ENCODE assay signal across 18 cellular contexts in the genomic region with DNA sequence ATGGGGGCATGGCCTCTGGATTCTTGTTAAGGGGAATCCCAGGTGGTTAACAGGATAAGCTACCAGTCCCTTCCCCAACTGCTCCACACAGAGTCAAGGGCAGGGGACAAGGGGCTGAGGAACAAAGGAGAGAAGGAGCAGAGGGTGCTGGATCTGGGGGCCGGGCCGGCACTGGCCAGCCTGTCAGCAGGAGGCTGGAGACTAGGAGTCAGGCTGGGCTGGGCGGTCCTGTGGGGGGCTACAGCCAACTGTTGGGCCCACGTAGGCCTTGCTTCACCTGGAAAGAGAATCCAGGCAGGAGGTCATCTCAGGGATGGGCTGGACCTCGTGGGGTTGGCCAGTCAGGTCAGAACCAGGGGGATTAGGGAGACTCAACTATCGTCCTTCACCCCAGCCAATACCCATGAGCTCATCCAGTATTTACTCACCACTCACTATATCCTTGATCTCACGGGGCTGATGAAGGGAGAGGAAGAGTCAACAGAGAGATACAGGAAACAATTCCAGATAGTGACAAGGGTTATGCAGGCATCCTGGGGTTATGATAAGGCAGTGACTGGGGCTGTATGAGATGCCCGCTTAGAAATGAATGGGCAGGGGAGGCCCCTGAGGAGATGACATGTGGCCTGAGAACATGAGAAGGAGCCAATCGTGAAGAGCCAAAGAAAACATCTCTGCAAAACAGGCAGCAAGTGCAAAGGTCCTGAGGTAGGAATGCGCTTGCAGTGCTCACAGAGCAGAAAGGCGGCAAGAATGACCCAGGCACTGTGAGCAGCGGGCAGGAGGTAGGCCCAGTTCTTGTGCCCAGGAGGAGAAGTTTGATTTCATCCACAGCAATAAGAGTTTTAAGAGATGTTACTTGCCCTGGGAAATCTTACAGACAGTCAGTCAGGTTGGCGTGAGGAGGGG. TPM values are rescaled to one million over a fixed set of nuclear protein-coding genes. Genes with fewer than 3 reads are reported as not detected.
DNase-seq lines count a peak whose midpoint lies in the region; ATAC-seq, FAIRE-seq and TF ChIP-seq lines count a peak whose summit lies in the region.
"Had no signal": no experiment of that assay in that cellular context is flagged by ENCODE, and none has a peak within 500 bp of the region (broad histone marks: within the 10 kb centered on the region; RNA-seq: fewer than 3 reads in every experiment).

No MANE protein-coding gene starts in this region.

- no peak overlapping the region for H3K4me2 ChIP-seq in keratinocyte (ENCODE audit: control insufficient read depth, extremely low read depth, insufficient read depth, low read depth, low read length)
- H3K4me2 ChIP-seq: KMS-11 had no signal

- no peaks in the 10 kb centered on the region for H3K36me3 Mint-ChIP-seq in natural killer cell treated with Interleukin-12 subunit alpha and Interleukin-12 subunit beta and Interleukin-15 and Interleukin-18, amount 100 ng/mL, for 72 hours
- no peaks in the 10 kb centered on the region for H3K36me3 Mint-ChIP-seq in natural killer cell
- H3K36me3 Mint-ChIP-seq: naive B cell had no signal

- H3K4me1 Mint-ChIP-seq in natural killer cell treated with Interleukin-12 subunit alpha and Interleukin-12 subunit beta and Interleukin-15 and Interleukin-18, amount 100 ng/mL, for 72 hours (ENCODE audit: low read depth in 2 of 2) = peaks cover 17 to 32% of the 10 kb centered on the region in 2 donors
- no peaks in the 10 kb centered on the region for H3K4me1 Mint-ChIP-seq in natural killer cell
- H3K4me1 Mint-ChIP-seq: naive B cell had no signal

- peak overlapping the region; percentile 66 for H3K4me3 Mint-ChIP-seq in natural killer cell treated with Interleukin-12 subunit alpha and Interleukin-12 subunit beta and Interleukin-15 and Interleukin-18, amount 100 ng/mL, for 72 hours
- H3K4me3 Mint-ChIP-seq in natural killer cell = no peak overlapping the region

- H3K27me3 Mint-ChIP-seq in natural killer cell treated with Interleukin-12 subunit alpha and Interleukin-12 subunit beta and Interleukin-15 and Interleukin-18, amount 100 ng/mL, for 72 hours = no peaks in the 10 kb centered on the region
- H3K27me3 Mint-ChIP-seq in natural killer cell (ENCODE audit: low read depth in 2 of 2) = no peaks in the 10 kb centered on the region

- H3K9me1 ChIP-seq in keratinocyte (ENCODE audit: control insufficient read depth, extremely low read depth, insufficient read depth, low read length) = peaks cover 5% of the 10 kb centered on the region

- intact Hi-C loops in natural killer cell (cut with micrococcal nuclease) = no loop called here

- dilution Hi-C loops in keratinocyte (cut with MboI; ENCODE audit: extremely low pct_ligation_motif_present, low sequenced_read_pairs) = no loop called here

- H3K4me3 ChIP-seq in adipocyte (ENCODE audit: low read length) = no peak overlapping the region
- no peak overlapping the region for H3K4me3 ChIP-seq in keratinocyte (ENCODE audit: control insufficient read depth in 2 of 3, extremely low read depth in 1 of 3, insufficient read depth in 2 of 3, low read depth in 1 of 3, low read length in 3 of 3)
- H3K4me3 ChIP-seq: left lung, SJSA1, vagina had no signal

- TF ChIP-seq CTCF in natural killer cell (IDR thresholded peaks at IDR 0.05) = no peak
- no peak for TF ChIP-seq CTCF in keratinocyte (optimal IDR thresholded peaks at IDR 0.05 in 1 of 3, IDR thresholded peaks at IDR 0.05 in 1 of 3, conservative IDR thresholded peaks at IDR 0.05 in 1 of 3; ENCODE audit: extremely low read depth in 1 of 3, insufficient read depth in 2 of 3, low read length in 3 of 3)

- H3K36me3 ChIP-seq in adipocyte (ENCODE audit: control insufficient read depth, insufficient read depth, low read length, severe bottlenecking) (peaks cover 13% of the 10 kb centered on the region), keratinocyte (ENCODE audit: control insufficient read depth in 2 of 2, extremely low read depth in 1 of 2, insufficient read depth in 2 of 2, low read length in 2 of 2) (peaks cover 25 to 38% of the 10 kb centered on the region in 2 experiments)
- H3K36me3 ChIP-seq: vagina had no signal

- H3K27ac Mint-ChIP-seq in natural killer cell treated with Interleukin-12 subunit alpha and Interleukin-12 subunit beta and Interleukin-15 and Interleukin-18, amount 100 ng/mL, for 72 hours = peak overlapping the region; percentile 15 to 19
- H3K27ac Mint-ChIP-seq in natural killer cell = no peak overlapping the region

- no peaks in the 10 kb centered on the region for H3K9me3 Mint-ChIP-seq in natural killer cell treated with Interleukin-12 subunit alpha and Interleukin-12 subunit beta and Interleukin-15 and Interleukin-18, amount 100 ng/mL, for 72 hours
- H3K9me3 Mint-ChIP-seq in natural killer cell = no peaks in the 10 kb centered on the region

- no peak for FAIRE-seq in keratinocyte (lab: Jason Lieb, UNC)
- FAIRE-seq: GM18507, TTC549 had no signal

- peak overlapping the region; percentile 35 for H3K9ac ChIP-seq in adipocyte (ENCODE audit: low read length)
- no peak overlapping the region for H3K9ac ChIP-seq in keratinocyte (ENCODE audit: control insufficient read depth, extremely low read depth, insufficient read depth, low read length)
- H3K9ac ChIP-seq: KMS-11 had no signal

- peaks cover 6% of the 10 kb centered on the region for H4K20me1 ChIP-seq in keratinocyte (ENCODE audit: control insufficient read depth, extremely low read depth, insufficient read depth, low read length)

- peak overlapping the region; percentile 95 for H3K27ac ChIP-seq in keratinocyte (ENCODE audit: control insufficient read depth, insufficient read depth, low read length)
- H3K27ac ChIP-seq: HL-60, KMS-11, left lung, SJSA1, vagina had no signal

- peaks cover 5% of the 10 kb centered on the region for H3K79me2 ChIP-seq in keratinocyte (ENCODE audit: control insufficient read depth, insufficient read depth, low read length)

- no peak for ATAC-seq in natural killer cell treated with Interleukin-12 subunit alpha and Interleukin-12 subunit beta and Interleukin-15 and Interleukin-18, amount 100 ng/mL, for 72 hours
- ATAC-seq in natural killer cell (no peak), GM18517 (IDR thresholded peaks at IDR 0.05; ENCODE audit: unreplicated experiment) (no peak), GM21619 (IDR thresholded peaks at IDR 0.05; ENCODE audit: unreplicated experiment) (no peak)
- ATAC-seq: left lung had no signal

- no peaks in the 10 kb centered on the region for H3K27me3 ChIP-seq in adipocyte (replicated peaks; ENCODE audit: control insufficient read depth, insufficient read depth, low read length)
- no peaks in the 10 kb centered on the region for H3K27me3 ChIP-seq in keratinocyte (ENCODE audit: control insufficient read depth, extremely low read depth, insufficient read depth, low read length)
- H3K27me3 ChIP-seq: left lung, SJSA1, vagina had no signal

- H3K4me1 ChIP-seq in adipocyte (ENCODE audit: control insufficient read depth, insufficient read depth, low read length) (peaks cover 30% of the 10 kb centered on the region), keratinocyte (ENCODE audit: control insufficient read depth, extremely low read depth, insufficient read depth, low read length) (peaks cover 34% of the 10 kb centered on the region)

- no peaks in the 10 kb centered on the region for H3K9me3 ChIP-seq in adipocyte (ENCODE audit: control insufficient read depth, low read length)
- no peaks in the 10 kb centered on the region for H3K9me3 ChIP-seq in keratinocyte (ENCODE audit: control insufficient read depth, low read depth, low read length)
- H3K9me3 ChIP-seq: left lung, SJSA1, vagina had no signal

- no peak for DNase-seq in natural killer cell treated with Interleukin-12 subunit alpha and Interleukin-12 subunit beta and Interleukin-15 and Interleukin-18, amount 100 ng/mL, for 72 hours (ENCODE audit: low spot score)
- DNase-seq in natural killer cell = no peak
- DNase-seq in adipocyte (ENCODE audit: low read depth) = no peak
- DNase-seq in keratinocyte (ENCODE audit: low read depth, low spot score) = no peak
- no peak for DNase-seq in T-helper 9 cell
- DNase-seq in NCI-H526 (lab: John Stamatoyannopoulos, UW) = no peak
- DNase-seq: effector CD8-positive, alpha-beta T cell; left lung; naive B cell; stimulated activated CD4-positive, alpha-beta T cell treated with anti-CD3 and anti-CD28 coated beads, Interleukin-15, amount 100 ng/mL, for 24 hours had no signal

- no peak overlapping the region for H2AFZ ChIP-seq in keratinocyte (ENCODE audit: control insufficient read depth, low read length)

RNA-seq across cellular contexts. Expression of a gene that starts 48.0 kb away (rescaled TPM):
- total RNA-seq in natural killer cell treated with Interleukin-12 subunit alpha and Interleukin-12 subunit beta and Interleukin-15 and Interleukin-18, amount 100 ng/mL, for 72 hours = 10 to 100 TPM; 28.7 to 34.7 TPM
- total RNA-seq in natural killer cell = 10 to 100 TPM; 22.2 to 35.4 (median 33.7) TPM
- 19.5 to 31.8 TPM (median 22.2 TPM) in 3 replicates for polyA plus RNA-seq in keratinocyte
- 2.2 TPM for polyA plus RNA-seq in keratinocyte (2011; ENCODE audit: low read depth)
- 15.5 and 23.1 TPM in 2 replicates for polyA plus RNA-seq in keratinocyte (2011; cell fraction: cytosol; rRNA removed)
- 22.0 and 22.4 TPM in 2 replicates for polyA plus RNA-seq in keratinocyte (2011; cell fraction: nucleus; rRNA removed)
- 10.5 and 15.1 TPM in 2 replicates for polyA plus RNA-seq in keratinocyte (2012; ENCODE audit: low replicate concordance)
- 39.0 to 66.1 TPM (median 46.3 TPM) in 3 replicates for polyA minus RNA-seq in keratinocyte
- 34.7 TPM for polyA minus RNA-seq in keratinocyte (2011; cell fraction: cytosol; rRNA and poly(A)+ RNA removed)
- 20.3 and 47.3 TPM in 2 replicates for polyA minus RNA-seq in keratinocyte (2011; cell fraction: nucleus; rRNA and poly(A)+ RNA removed)

Comparison
In these comparisons a context has a peak if more than half of its experiments do, and no peak if none do; other contexts are left out.
1. H3K27ac Mint-ChIP-seq: peak in natural killer cell treated with Interleukin-12 subunit alpha and Interleukin-12 subunit beta and Interleukin-15 and Interleukin-18, amount 100 ng/mL, for 72 hours (2 of 2); none in natural killer cell (0 of 2).